Comparison of ENCODE assay signal across 8 cellular contexts in genomic region chr13:23558675-23559536, GRCh38. TPM values are rescaled to one million over a fixed set of nuclear protein-coding genes. Genes with fewer than 3 reads are reported as not detected.
DNase-seq lines count a peak whose midpoint lies in the region; ATAC-seq and TF ChIP-seq lines count a peak whose summit lies in the region.

No MANE protein-coding gene starts in this region.

- H3K4me1 ChIP-seq in endocrine pancreas (ENCODE audit: control insufficient read depth, insufficient read depth, low read length), result no peaks in the 10 kb centered on the region
- peaks cover 13% of the 10 kb centered on the region for H3K4me1 ChIP-seq in osteoblast (ENCODE audit: insufficient read depth, low read length)

- no peaks in the 10 kb centered on the region for H3K36me3 ChIP-seq in endocrine pancreas (ENCODE audit: control insufficient read depth, insufficient read depth, low read length)
- H3K36me3 ChIP-seq in osteoblast (ENCODE audit: insufficient read depth, low read length), result no peaks in the 10 kb centered on the region

- H3K79me2 ChIP-seq in osteoblast (ENCODE audit: insufficient read depth, low read length), result no peaks in the 10 kb centered on the region

- H2AFZ ChIP-seq in osteoblast (ENCODE audit: low read length), result peak overlapping the region; percentile 89

- H3K27me3 ChIP-seq in endocrine pancreas (ENCODE audit: control insufficient read depth, insufficient read depth, low read length) (no peaks in the 10 kb centered on the region), osteoblast (ENCODE audit: insufficient read depth, low read length) (no peaks in the 10 kb centered on the region)

- H3K4me3 ChIP-seq in GM12865 (ENCODE audit: low read depth, low read length) (no peak overlapping the region), endocrine pancreas (ENCODE audit: control insufficient read depth, insufficient read depth, low read length) (peak overlapping the region; percentile 65), osteoblast (ENCODE audit: insufficient read depth, low read length) (peak overlapping the region; percentile 53)

- H3K4me2 ChIP-seq in osteoblast (ENCODE audit: insufficient read depth, low read length), result peak overlapping the region; percentile 74

- peak overlapping the region; percentile 40 for H3K9ac ChIP-seq in endocrine pancreas (ENCODE audit: control insufficient read depth, insufficient read depth, low read length)

- peak; percentile 69 for DNase-seq in A172 (ENCODE audit: low spot score)
- peak; percentile 61 for DNase-seq in GM12865 (ENCODE audit: low read depth)
- DNase-seq in OCI-M1 (lab: John Stamatoyannopoulos, UW), result peak; percentile 5
- DNase-seq in osteoblast (ENCODE audit: insufficient read length, low spot score, missing footprints), result peak; percentile 88

- H3K27ac ChIP-seq in osteoblast (ENCODE audit: low read depth, low read length), result peak overlapping the region; percentile 66

- no peak for ATAC-seq in HG02571 (IDR thresholded peaks at IDR 0.05; ENCODE audit: unreplicated experiment)
- ATAC-seq in HG02852 (IDR thresholded peaks at IDR 0.05; ENCODE audit: unreplicated experiment), result no peak
- ATAC-seq in HG02759 (IDR thresholded peaks at IDR 0.05; ENCODE audit: unreplicated experiment), result no peak

- no peaks in the 10 kb centered on the region for H4K20me1 ChIP-seq in osteoblast (ENCODE audit: insufficient read depth, low read length)

- TF ChIP-seq CTCF in GM12865 (IDR thresholded peaks at IDR 0.05; ENCODE audit: insufficient read depth, low read depth, low read length, missing control alignments), result no peak
- no peak for TF ChIP-seq CTCF in osteoblast (IDR thresholded peaks at IDR 0.05; ENCODE audit: extremely low read depth, low read depth, low read length)

- no peaks in the 10 kb centered on the region for H3K9me3 ChIP-seq in endocrine pancreas (ENCODE audit: control insufficient read depth, low read length)
- no peaks in the 10 kb centered on the region for H3K9me3 ChIP-seq in osteoblast (ENCODE audit: low read depth, low read length)

RNA-seq across cellular contexts. Expression of gene TNFRSF19, which starts 11.3 kb away (rescaled TPM):
- total RNA-seq in A172 (2014; rRNA removed; shearing (Covaris generic)), result 6.0 and 6.5 TPM in 2 replicates
- 73.8 and 77.5 TPM in 2 replicates for total RNA-seq in osteoblast

Comparison
In these comparisons a context has a peak if more than half of its experiments do, and no peak if none do; other contexts are left out.
1. DNase-seq: peak in every context shown above with its lines; median percentile 88 in osteoblast; 69 in A172; 61 in GM12865; 5 in OCI-M1.